Comparison of ENCODE assay signal across 13 cellular contexts in genomic region chr11:117217141-117217609, GRCh38. TPM values are rescaled to one million over a fixed set of nuclear protein-coding genes. Genes with fewer than 3 reads are reported as not detected.
DNase-seq lines count a peak whose midpoint lies in the region; ATAC-seq and TF ChIP-seq lines count a peak whose summit lies in the region.
"Had no signal": no experiment of that assay in that cellular context is flagged by ENCODE, and none has a peak within 500 bp of the region (broad histone marks: within the 10 kb centered on the region; RNA-seq: fewer than 3 reads in every experiment).

No MANE protein-coding gene starts in this region.

- H3K9ac ChIP-seq in adipocyte (ENCODE audit: low read length) (peak overlapping the region; percentile 80), skeletal muscle satellite cell (ENCODE audit: low read depth, low read length) (peak overlapping the region; percentile 16)

- H3K4me3 ChIP-seq in adipocyte (ENCODE audit: low read length) (peak overlapping the region; percentile 38), hepatocyte (no peak overlapping the region), skeletal muscle satellite cell (ENCODE audit: low read length) (no peak overlapping the region)

- WGBS in hepatocyte (ENCODE audit: low lambda C conversion rate, missing lambda C conversion rate), result 69% methylated on average over 5 of the region's 5 CpGs

- no peaks in the 10 kb centered on the region for H3K9me2 ChIP-seq in hepatocyte (replicated peaks; ENCODE audit: insufficient read depth)

- H3K36me3 ChIP-seq in adipocyte (ENCODE audit: control insufficient read depth, insufficient read depth, low read length, severe bottlenecking) (peaks cover 35% of the 10 kb centered on the region), hepatocyte (replicated peaks; ENCODE audit: insufficient read depth, low read depth) (no peaks in the 10 kb centered on the region), skeletal muscle satellite cell (ENCODE audit: insufficient read depth, low read length) (peaks cover 48% of the 10 kb centered on the region)

- DNase-seq in EL (peak; percentile 71), adipocyte (ENCODE audit: low read depth) (peak; percentile 54), hepatocyte (ENCODE audit: low spot score) (no peak), activated gamma-delta T cell treated with Interleukin-2 at 50 U/mL for 16 hours (no peak)
- no peak for DNase-seq in activated effector memory CD4-positive, alpha-beta T cell treated with anti-CD3 and anti-CD28 coated beads, Interleukin-2, amount 50 U/mL, for 16 hours
- DNase-seq: activated CD8-positive, alpha-beta memory T cell treated with anti-CD3 and anti-CD28 coated beads, Interleukin-2, amount 50 U/mL, for 48 hours; islet precursor cell; MV-4-11; SW 1271 had no signal

- H3K79me2 ChIP-seq in hepatocyte, result no peaks in the 10 kb centered on the region

- H3K9me3 ChIP-seq in adipocyte (ENCODE audit: control insufficient read depth, low read length), result no peaks in the 10 kb centered on the region
- no peaks in the 10 kb centered on the region for H3K9me3 ChIP-seq in hepatocyte (ENCODE audit: low read depth)
- H3K9me3 ChIP-seq in skeletal muscle satellite cell (replicated peaks; ENCODE audit: low read length), result no peaks in the 10 kb centered on the region

- peak overlapping the region; percentile 17 for H3K27ac ChIP-seq in hepatocyte

- H4K20me1 ChIP-seq in hepatocyte (ENCODE audit: insufficient read depth, poor library complexity, severe bottlenecking), result no peaks in the 10 kb centered on the region

- no peak overlapping the region for H2AFZ ChIP-seq in hepatocyte

- ATAC-seq in HG03432 (IDR thresholded peaks at IDR 0.05; ENCODE audit: unreplicated experiment) (no peak), HG02610 (IDR thresholded peaks at IDR 0.05; ENCODE audit: unreplicated experiment) (no peak)
- ATAC-seq: stimulated activated memory B cell treated with anti-CD40 and anti-IgM and Interleukin-4, amounts not matched to agents 10 μg/mL and 1 μg/mL and 100 μg/mL, for 72 hours had no signal

- peaks cover 66% of the 10 kb centered on the region for H3K4me1 ChIP-seq in adipocyte (ENCODE audit: control insufficient read depth, insufficient read depth, low read length)
- H3K4me1 ChIP-seq in hepatocyte (ENCODE audit: insufficient read depth), result peaks cover 23% of the 10 kb centered on the region
- H3K4me1 ChIP-seq in skeletal muscle satellite cell (ENCODE audit: control insufficient read depth, insufficient read depth, low read length), result peaks cover 49% of the 10 kb centered on the region

- no peak overlapping the region for H3K4me2 ChIP-seq in hepatocyte
- H3K4me2 ChIP-seq in skeletal muscle satellite cell (ENCODE audit: low read length), result peak overlapping the region; percentile 11

- no peak for TF ChIP-seq CTCF in hepatocyte (IDR thresholded peaks at IDR 0.05; ENCODE audit: poor library complexity)

- H3K27me3 ChIP-seq in adipocyte (replicated peaks; ENCODE audit: control insufficient read depth, insufficient read depth, low read length), result no peaks in the 10 kb centered on the region
- H3K27me3 ChIP-seq in hepatocyte, result no peaks in the 10 kb centered on the region
- H3K27me3 ChIP-seq in skeletal muscle satellite cell (ENCODE audit: control insufficient read depth, insufficient read depth, low read length), result no peaks in the 10 kb centered on the region

RNA-seq across cellular contexts. Expression of gene PCSK7, which starts 14.7 kb away (rescaled TPM):
- total RNA-seq in hepatocyte, result 21.9 and 25.9 TPM in 2 replicates
- 33.0 and 33.2 TPM in 2 replicates for polyA plus RNA-seq in hepatocyte
- 48.7 and 52.6 TPM in 2 replicates for total RNA-seq in skeletal muscle satellite cell (2012; rRNA removed)

RNA-seq across cellular contexts. Expression of gene RNF214, which starts 15.3 kb away (rescaled TPM):
- 11.1 and 12.5 TPM in 2 replicates for total RNA-seq in hepatocyte
- 26.2 and 27.0 TPM in 2 replicates for polyA plus RNA-seq in hepatocyte
- total RNA-seq in skeletal muscle satellite cell (2012; rRNA removed), result 6.6 and 7.4 TPM in 2 replicates

RNA-seq across cellular contexts. Expression of gene TAGLN, which starts 18.0 kb away (rescaled TPM):
- 126 and 150 TPM in 2 replicates for total RNA-seq in hepatocyte
- polyA plus RNA-seq in hepatocyte, result 94.0 and 113 TPM in 2 replicates
- 22.3 and 325 TPM in 2 replicates for total RNA-seq in skeletal muscle satellite cell (2012; rRNA removed)

RNA-seq across cellular contexts. Expression of gene SIDT2, which starts 38.6 kb away (rescaled TPM):
- total RNA-seq in hepatocyte, result 27.1 and 32.0 TPM in 2 replicates
- polyA plus RNA-seq in hepatocyte, result 16.7 and 19.9 TPM in 2 replicates
- 7.4 and 9.2 TPM in 2 replicates for total RNA-seq in skeletal muscle satellite cell (2012; rRNA removed)

Comparison
In these comparisons a context has a peak if more than half of its experiments do, and no peak if none do; other contexts are left out.
1. DNase-seq: peak in EL (single experiment) and adipocyte (single experiment); none in hepatocyte (single experiment), activated effector memory CD4-positive, alpha-beta T cell treated with anti-CD3 and anti-CD28 coated beads, Interleukin-2, amount 50 U/mL, for 16 hours (single experiment) and activated gamma-delta T cell treated with Interleukin-2 at 50 U/mL for 16 hours (single experiment).